ENCODE assay signal across 13 cellular contexts in genomic region chr11:4891996-4892640, GRCh38. TPM values are rescaled to one million over a fixed set of nuclear protein-coding genes. Genes with fewer than 3 reads are reported as not detected.
DNase-seq lines count a peak whose midpoint lies in the region; ATAC-seq and TF ChIP-seq lines count a peak whose summit lies in the region.
"Had no signal": no experiment of that assay in that cellular context is flagged by ENCODE, and none has a peak within 500 bp of the region (broad histone marks: within the 10 kb centered on the region; RNA-seq: fewer than 3 reads in every experiment).

No MANE protein-coding gene starts in this region.

- H3K27me3 ChIP-seq in mesenchymal stem cell (ENCODE audit: control insufficient read depth in 1 of 2, insufficient read depth in 1 of 2, low read length in 2 of 2) (no peaks in the 10 kb centered on the region), right lobe of liver (no peaks in the 10 kb centered on the region)

- no peaks in the 10 kb centered on the region for H3K36me3 ChIP-seq in mesenchymal stem cell (ENCODE audit: control insufficient read depth in 1 of 2, insufficient read depth in 2 of 2, low read depth in 1 of 2, low read length in 2 of 2)
- no peaks in the 10 kb centered on the region for H3K36me3 ChIP-seq in OCI-LY7 (ENCODE audit: insufficient read depth, low read length)
- no peaks in the 10 kb centered on the region for H3K36me3 ChIP-seq in right lobe of liver

- H4K8ac ChIP-seq in mesenchymal stem cell (ENCODE audit: low read length), result no peak overlapping the region

- no peak overlapping the region for H3K27ac ChIP-seq in mesenchymal stem cell (ENCODE audit: low read length, poor library complexity, severe bottlenecking)
- H3K27ac ChIP-seq in OCI-LY7 (ENCODE audit: low read depth, low read length, poor library complexity, severe bottlenecking), result no peak overlapping the region
- H3K27ac ChIP-seq in right lobe of liver, result no peak overlapping the region

- H3K9me2 ChIP-seq in OCI-LY7 (ENCODE audit: insufficient read depth, low read length), result no peaks in the 10 kb centered on the region; the same call in 1 of the 2 replicates

- H3K14ac ChIP-seq in mesenchymal stem cell (ENCODE audit: low read length in 2 of 2), result no peak overlapping the region

- H3K4me1 ChIP-seq in mesenchymal stem cell (ENCODE audit: control insufficient read depth, insufficient read depth, low read depth, low read length), result no peaks in the 10 kb centered on the region
- no peaks in the 10 kb centered on the region for H3K4me1 ChIP-seq in OCI-LY7 (ENCODE audit: insufficient read depth, low read length, poor library complexity, severe bottlenecking)
- no peaks in the 10 kb centered on the region for H3K4me1 ChIP-seq in right lobe of liver

- H3K23ac ChIP-seq in mesenchymal stem cell (ENCODE audit: low read length in 2 of 2), result no peak overlapping the region

- no peaks in the 10 kb centered on the region for H4K20me1 ChIP-seq in OCI-LY7 (ENCODE audit: insufficient read depth, low read length)

- no peak overlapping the region for H2BK15ac ChIP-seq in mesenchymal stem cell (ENCODE audit: low read depth, poor library complexity, severe bottlenecking)

- H2BK120ac ChIP-seq in mesenchymal stem cell (ENCODE audit: low read depth, low read length), result no peak overlapping the region

- H3K18ac ChIP-seq in mesenchymal stem cell (ENCODE audit: low read depth in 1 of 2, low read length in 2 of 2), result no peak overlapping the region

- H3K79me1 ChIP-seq in mesenchymal stem cell (replicated peaks; ENCODE audit: low read length, poor library complexity, severe bottlenecking), result no peaks in the 10 kb centered on the region

- peak; percentile 79 for DNase-seq in EL
- DNase-seq in NCI-H226, result peak; percentile 68
- DNase-seq in dedifferentiated amniotic fluid mesenchymal stem cell (ENCODE audit: extremely low spot score), result peak; percentile 16
- DNase-seq in mesenchymal stem cell, result peak; percentile 75
- no peak for DNase-seq in stimulated activated CD4-positive, alpha-beta T cell treated with anti-CD3 and anti-CD28 coated beads, Interleukin-2, amount 100 ng/mL, for 24 hours
- no peak for DNase-seq in OCI-LY7 (ENCODE audit: low spot score)
- no peak for DNase-seq in right lobe of liver
- DNase-seq: activated CD4-positive, alpha-beta T cell treated with anti-CD3 and anti-CD28 coated beads for 1 hour; DMS153 had no signal

- no peak overlapping the region for H3K4ac ChIP-seq in mesenchymal stem cell (ENCODE audit: low read depth in 1 of 2, low read length in 2 of 2)

- POLR2A ChIA-PET in OCI-LY7 (lab: Charles Lee), result no interaction called here

- H2BK12ac ChIP-seq in mesenchymal stem cell (ENCODE audit: low read length in 2 of 2), result no peak overlapping the region

- H2AK5ac ChIP-seq in mesenchymal stem cell (ENCODE audit: low read length, severe bottlenecking), result no peak overlapping the region

- TF ChIP-seq CTCF in OCI-LY7 (conservative IDR thresholded peaks at IDR 0.05; ENCODE audit: low read length), result no peak
- TF ChIP-seq CTCF in right lobe of liver (IDR thresholded peaks at IDR 0.05), result no peak

- no peak for TF ChIP-seq POLR2A in right lobe of liver (IDR thresholded peaks at IDR 0.05)

- H2BK5ac ChIP-seq in mesenchymal stem cell (ENCODE audit: low read depth, low read length, poor library complexity, severe bottlenecking), result no peak overlapping the region

- H3K4me3 ChIP-seq in mesenchymal stem cell (ENCODE audit: insufficient read depth in 1 of 2, low read depth in 1 of 2, low read length in 2 of 2), result no peak overlapping the region
- no peak overlapping the region for H3K4me3 ChIP-seq in OCI-LY7 (ENCODE audit: low read depth, low read length, poor library complexity, severe bottlenecking)
- no peak overlapping the region for H3K4me3 ChIP-seq in right lobe of liver

- H2AFZ ChIP-seq in mesenchymal stem cell (ENCODE audit: low read depth, low read length), result no peak overlapping the region
- no peak overlapping the region for H2AFZ ChIP-seq in OCI-LY7 (ENCODE audit: low read length)

- no peak overlapping the region for H3K9ac ChIP-seq in mesenchymal stem cell (ENCODE audit: low read length)

- H3K9me3 ChIP-seq in mesenchymal stem cell (ENCODE audit: control insufficient read depth, low read length) (no peaks in the 10 kb centered on the region), OCI-LY7 (ENCODE audit: low read length) (no peaks in the 10 kb centered on the region), right lobe of liver (no peaks in the 10 kb centered on the region)

- no peak overlapping the region for H4K91ac ChIP-seq in mesenchymal stem cell (ENCODE audit: low read length)

- CTCF ChIA-PET in OCI-LY7 (lab: Charles Lee; ENCODE audit: unreplicated experiment), result no interaction called here

- no TSS peak for BruUV-seq in OCI-LY7 (replicated peaks; lab: Mats Ljungman, UMichigan)

- no CpG with 5 or more reads among the region's 1 CpG for WGBS in mesenchymal stem cell
- 67% methylated on average over 1 of the region's 1 CpG for WGBS in right lobe of liver (ENCODE audit: insufficient coverage, low coverage, low lambda C conversion rate, missing lambda C conversion rate)

- H3K4me2 ChIP-seq in mesenchymal stem cell (ENCODE audit: low read length, poor library complexity, severe bottlenecking) (no peak overlapping the region), OCI-LY7 (ENCODE audit: low read length) (no peak overlapping the region)

- ATAC-seq in HG02678 (IDR thresholded peaks at IDR 0.05; ENCODE audit: unreplicated experiment) (no peak), right lobe of liver (no peak)
- ATAC-seq: left lobe of liver had no signal

- intact Hi-C loops in OCI-LY7 (cut with micrococcal nuclease; ENCODE audit: unreplicated experiment) (no loop called here), right lobe of liver (cut with DNase I) (no loop called here)

- no peaks in the 10 kb centered on the region for H3K79me2 ChIP-seq in OCI-LY7 (ENCODE audit: insufficient read depth, low read depth, low read length)

RNA-seq across cellular contexts. Expression of gene OR51T1, which starts 10.4 kb away (rescaled TPM):
- not detected for polyA plus RNA-seq in mesenchymal stem cell (2013, experiment 1 of 2)
- polyA plus RNA-seq in mesenchymal stem cell (2013, experiment 2 of 2), result not detected
- total RNA-seq in OCI-LY7 (2014; rRNA removed; shearing (Covaris generic)), result not detected in 2 replicates
- not detected in 2 replicates for total RNA-seq in OCI-LY7 (2022)
- total RNA-seq in right lobe of liver, result not detected
- total RNA-seq: left lobe of liver, posterior vena cava, urinary bladder had no signal
- polyA plus RNA-seq: urinary bladder had no signal

RNA-seq across cellular contexts. Expression of gene OR51A7, which starts 11.5 kb away (rescaled TPM):
- polyA plus RNA-seq in mesenchymal stem cell (2013, experiment 1 of 2), result not detected
- polyA plus RNA-seq in mesenchymal stem cell (2013, experiment 2 of 2), result not detected
- not detected in 2 replicates for total RNA-seq in OCI-LY7 (2014; rRNA removed; shearing (Covaris generic))
- total RNA-seq in OCI-LY7 (2022), result not detected in 2 replicates
- not detected for total RNA-seq in right lobe of liver
- total RNA-seq: left lobe of liver, posterior vena cava, urinary bladder had no signal
- polyA plus RNA-seq: urinary bladder had no signal

RNA-seq across cellular contexts. Expression of gene OR51G2, which starts 27.0 kb away (rescaled TPM):
- not detected for polyA plus RNA-seq in mesenchymal stem cell (2013, experiment 1 of 2)
- not detected for polyA plus RNA-seq in mesenchymal stem cell (2013, experiment 2 of 2)
- not detected in 2 replicates for total RNA-seq in OCI-LY7 (2014; rRNA removed; shearing (Covaris generic))
- total RNA-seq in OCI-LY7 (2022) (not detected in 2 replicates), right lobe of liver (not detected)
- total RNA-seq: left lobe of liver, posterior vena cava, urinary bladder had no signal
- polyA plus RNA-seq: urinary bladder had no signal

RNA-seq across cellular contexts. Expression of gene OR51G1, which starts 32.0 kb away (rescaled TPM):
- not detected for polyA plus RNA-seq in mesenchymal stem cell (2013, experiment 1 of 2)
- not detected for polyA plus RNA-seq in mesenchymal stem cell (2013, experiment 2 of 2)
- not detected in 2 replicates for total RNA-seq in OCI-LY7 (2014; rRNA removed; shearing (Covaris generic))
- total RNA-seq in OCI-LY7 (2022) (not detected in 2 replicates), right lobe of liver (not detected)
- total RNA-seq: left lobe of liver, posterior vena cava, urinary bladder had no signal
- polyA plus RNA-seq: urinary bladder had no signal

RNA-seq across cellular contexts. Expression of gene OR51S1, which starts 43.1 kb away (rescaled TPM):
- not detected for polyA plus RNA-seq in mesenchymal stem cell (2013, experiment 1 of 2)
- not detected for polyA plus RNA-seq in mesenchymal stem cell (2013, experiment 2 of 2)
- total RNA-seq in OCI-LY7 (2014; rRNA removed; shearing (Covaris generic)), result not detected in 2 replicates
- total RNA-seq in OCI-LY7 (2022), result not detected in 2 replicates
- not detected for total RNA-seq in right lobe of liver
- total RNA-seq: left lobe of liver, posterior vena cava, urinary bladder had no signal
- polyA plus RNA-seq: urinary bladder had no signal

Comparison
In these comparisons a context has a peak if more than half of its experiments do, and no peak if none do; other contexts are left out.
1. DNase-seq: peak in EL (single experiment), NCI-H226 (single experiment), dedifferentiated amniotic fluid mesenchymal stem cell (single experiment) and mesenchymal stem cell (single experiment); none in stimulated activated CD4-positive, alpha-beta T cell treated with anti-CD3 and anti-CD28 coated beads, Interleukin-2, amount 100 ng/mL, for 24 hours (0 of 2), OCI-LY7 (single experiment) and right lobe of liver (0 of 3).